ENCODE assay signal across 16 cellular contexts in the genomic region with DNA sequence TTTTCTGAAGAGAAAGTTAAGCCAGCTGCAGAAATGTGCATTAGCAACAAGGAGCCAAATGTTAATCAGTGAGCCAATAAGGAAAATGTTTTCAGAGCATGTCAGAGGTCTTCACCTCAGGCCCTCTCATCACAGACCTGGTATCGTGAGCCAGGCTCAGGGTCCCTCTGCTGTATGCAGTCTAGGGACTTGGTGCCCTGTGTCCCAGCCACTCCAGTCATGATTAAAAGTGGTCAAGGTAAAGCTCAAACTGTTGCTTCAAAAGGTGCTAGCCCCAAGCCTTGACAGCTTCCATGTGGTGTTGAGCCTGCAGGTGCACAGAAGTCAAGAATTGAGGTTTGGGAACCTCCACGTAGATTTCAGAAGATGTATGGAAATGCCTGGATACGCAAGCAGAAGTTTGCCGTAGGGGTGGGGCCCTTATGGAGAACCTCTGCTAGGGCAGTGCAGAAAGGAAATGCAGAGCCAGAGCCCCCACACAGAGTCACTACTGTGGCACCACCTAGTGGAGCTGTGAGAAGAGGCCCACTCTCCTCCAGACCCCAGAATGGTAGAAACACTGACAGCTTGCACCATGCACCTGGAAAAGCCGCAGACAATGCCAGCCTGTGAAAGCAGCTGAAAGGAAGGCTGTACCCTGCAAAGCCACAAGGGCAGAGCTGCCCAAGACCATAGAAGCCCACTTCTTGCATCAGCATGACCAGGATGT.
A peak's percentile ranks its signal among the peaks of the same experiment; 100 is the strongest.
DNase-seq lines count a peak whose midpoint lies in the region; ATAC-seq and TF ChIP-seq lines count a peak whose summit lies in the region.
"Had no signal": no experiment of that assay in that cellular context is flagged by ENCODE, and none has a peak within 500 bp of the region (broad histone marks: within the 10 kb centered on the region; RNA-seq: fewer than 3 reads in every experiment).

No MANE protein-coding gene starts in this region.

- H3K9me3 Mint-ChIP-seq in type B pancreatic cell: no peaks in the 10 kb centered on the region
- H3K9me3 Mint-ChIP-seq: activated T-cell treated with anti-CD3 and anti-CD28 coated beads, Interleukin-2, amount 50 U/mL, for 4 hours had no signal

- intact Hi-C loops in Right ventricle myocardium superior (cut with DNase I): no loop called here
- intact Hi-C loops in posterior vena cava (cut with DNase I): no loop called here

- no peak overlapping the region for H3K4me3 Mint-ChIP-seq in type B pancreatic cell
- H3K4me3 Mint-ChIP-seq: activated T-cell treated with anti-CD3 and anti-CD28 coated beads, Interleukin-2, amount 50 U/mL, for 4 hours had no signal

- H3K4me3 ChIP-seq in Jurkat, Clone E6-1 (ENCODE audit: low read length): no peak overlapping the region
- H3K4me3 ChIP-seq: psoas muscle, SK-N-MC, transverse colon had no signal

- H3K27me3 Mint-ChIP-seq in type B pancreatic cell: no peaks in the 10 kb centered on the region

- TF ChIP-seq CTCF in type B pancreatic cell (conservative IDR thresholded peaks at IDR 0.05): peak; percentile 40

- H3K4me1 Mint-ChIP-seq in type B pancreatic cell (ENCODE audit: unreplicated experiment): no peaks in the 10 kb centered on the region

- H3K27ac Mint-ChIP-seq in type B pancreatic cell: no peak overlapping the region

- peak; percentile 30 for DNase-seq in NCI-H748 (lab: John Stamatoyannopoulos, UW; ENCODE audit: unreplicated experiment)
- DNase-seq in NCI-H748 treated with DMSO at 0.1 percent for 48 hours (lab: John Stamatoyannopoulos, UW): no peak
- DNase-seq in Jurkat, Clone E6-1 (ENCODE audit: low read depth, low spot score): peak; percentile 28
- peak; percentile 14 for DNase-seq in cerebellar cortex (ENCODE audit: low spot score)
- DNase-seq in type B pancreatic cell (ENCODE audit: extremely low spot score, unreplicated experiment): no peak
- DNase-seq in medulla oblongata (ENCODE audit: extremely low spot score): no peak
- no peak for DNase-seq in Right ventricle myocardium superior
- DNase-seq in posterior vena cava (ENCODE audit: low spot score): no peak
- DNase-seq: activated T-cell treated with anti-CD3 and anti-CD28 coated beads, Interleukin-2, amount 50 U/mL, for 4 hours; cortex of kidney; midbrain; NCI-H1417 treated with DMSO at 0.1 percent for 48 hours; psoas muscle; transverse colon had no signal

- H3K36me3 Mint-ChIP-seq in type B pancreatic cell: no peaks in the 10 kb centered on the region

- no peak for ATAC-seq in Right ventricle myocardium superior (ENCODE audit: poor library complexity)
- ATAC-seq: activated CD4-positive, CD25-positive, alpha-beta regulatory T cell treated with anti-CD3 and anti-CD28 coated beads, Interleukin-2, amount 50 U/mL, for 24 hours; activated T-cell treated with anti-CD3 and anti-CD28 coated beads, Interleukin-2, amount 50 U/mL, for 4 hours; psoas muscle had no signal

Comparison
In these comparisons a context has a peak if more than half of its experiments do, and no peak if none do; other contexts are left out.
1. DNase-seq: peak in NCI-H748 (single experiment), Jurkat, Clone E6-1 (single experiment) and cerebellar cortex (single experiment); none in NCI-H748 treated with DMSO at 0.1 percent for 48 hours (single experiment), type B pancreatic cell (single experiment), medulla oblongata (single experiment), Right ventricle myocardium superior (single experiment) and posterior vena cava (single experiment).